9 cellular contexts compared by ENCODE assay signal in the genomic region with DNA sequence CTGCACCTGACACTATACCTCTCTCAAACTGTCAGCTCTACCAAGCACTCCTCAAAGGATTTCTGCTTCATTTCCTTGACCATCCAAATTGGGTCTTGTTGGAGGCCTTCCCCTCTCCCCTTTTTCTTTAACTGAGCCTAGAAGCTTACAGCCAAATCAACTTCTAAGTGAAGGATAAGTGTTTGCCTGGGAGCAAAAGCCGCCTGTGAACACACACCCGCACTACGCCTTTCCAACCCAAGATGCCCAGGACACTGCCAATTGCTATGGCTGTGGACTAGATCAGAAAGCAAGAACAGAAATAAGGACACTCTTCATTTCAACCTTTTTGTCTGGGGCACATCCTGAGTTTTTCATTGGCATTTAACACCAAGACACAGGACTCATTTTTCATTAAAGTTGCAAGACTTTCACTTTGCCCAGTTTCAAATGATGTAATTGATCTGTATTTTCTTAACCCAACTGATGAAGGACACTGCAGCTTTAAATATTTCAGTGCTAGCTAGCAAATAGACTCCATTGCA. TPM values are rescaled to one million over a fixed set of nuclear protein-coding genes. Genes with fewer than 3 reads are reported as not detected.
DNase-seq lines count a peak whose midpoint lies in the region; ATAC-seq, FAIRE-seq and TF ChIP-seq lines count a peak whose summit lies in the region.
"Had no signal": no experiment of that assay in that cellular context is flagged by ENCODE, and none has a peak within 500 bp of the region (broad histone marks: within the 10 kb centered on the region; RNA-seq: fewer than 3 reads in every experiment).

No MANE protein-coding gene starts in this region.

- no peak for DNase-seq in HCT116 (ENCODE audit: low read depth, low spot score)
- no peak for DNase-seq in MCF 10A (ENCODE audit: unreplicated experiment)
- DNase-seq in HepG2 (ENCODE audit: low spot score): no peak
- DNase-seq in smooth muscle cell (lab: John Stamatoyannopoulos, UW; ENCODE audit: unreplicated experiment): no peak
- no peak for DNase-seq in D341Med (ENCODE audit: low spot score)
- DNase-seq in stimulated activated naive B cell treated with anti-CD40 and anti-IgM and Interleukin-4, amounts not matched to agents 10 μg/mL and 1 μg/mL and 100 μg/mL, for 72 hours: no peak
- no peak for DNase-seq in stimulated activated effector memory CD8-positive, alpha-beta T cell treated with anti-CD3 and anti-CD28 coated beads, Interleukin-12 subunit alpha, Interleukin-12 subunit beta, amount 100 ng/mL, for 72 hours (ENCODE audit: low spot score in 2 of 2)
- DNase-seq: activated CD4-positive, CD25-positive, alpha-beta regulatory T cell treated with anti-CD3 and anti-CD28 coated beads, Interleukin-2, amount 50 U/mL, for 72 hours had no signal

- H3K4me1 ChIP-seq in HCT116 (ENCODE audit: control insufficient read depth in 1 of 2, insufficient read depth in 2 of 2, low read length in 2 of 2): peaks cover 7 to 32% of the 10 kb centered on the region in 2 experiments; a peak in 2 of 4 replicates
- peaks cover 44% of the 10 kb centered on the region for H3K4me1 ChIP-seq in HepG2 (ENCODE audit: insufficient read depth, low read length)
- H3K4me1 ChIP-seq in smooth muscle cell (ENCODE audit: low read depth): peaks cover 17% of the 10 kb centered on the region

- H3K4me3 Mint-ChIP-seq in MCF 10A (ENCODE audit: unreplicated experiment): peak overlapping the region; percentile 76
- H3K4me3 Mint-ChIP-seq in stimulated activated naive B cell treated with anti-CD40 and anti-IgM and Interleukin-4, amounts not matched to agents 10 μg/mL and 1 μg/mL and 100 μg/mL, for 72 hours: no peak overlapping the region
- H3K4me3 Mint-ChIP-seq in stimulated activated effector memory CD8-positive, alpha-beta T cell treated with anti-CD3 and anti-CD28 coated beads, Interleukin-12 subunit alpha, Interleukin-12 subunit beta, amount 100 ng/mL, for 72 hours: no peak overlapping the region

- no peaks in the 10 kb centered on the region for H3K9me3 Mint-ChIP-seq in MCF 10A (ENCODE audit: unreplicated experiment)
- H3K9me3 Mint-ChIP-seq in stimulated activated naive B cell treated with anti-CD40 and anti-IgM and Interleukin-4, amounts not matched to agents 10 μg/mL and 1 μg/mL and 100 μg/mL, for 72 hours: no peaks in the 10 kb centered on the region
- H3K9me3 Mint-ChIP-seq in stimulated activated effector memory CD8-positive, alpha-beta T cell treated with anti-CD3 and anti-CD28 coated beads, Interleukin-12 subunit alpha, Interleukin-12 subunit beta, amount 100 ng/mL, for 72 hours: no peaks in the 10 kb centered on the region

- H3K4me2 ChIP-seq in HCT116 (ENCODE audit: low read length) (peak overlapping the region; percentile 63), HepG2 (ENCODE audit: low read depth, low read length) (peak overlapping the region; percentile 83), smooth muscle cell (peak overlapping the region; percentile 92)

- no peak for FAIRE-seq in HepG2 (lab: Jason Lieb, UNC)

- H3F3A ChIP-seq in smooth muscle cell (ENCODE audit: low read depth): peaks cover 6% of the 10 kb centered on the region

- TF ChIP-seq RAD21 in HCT116 (IDR thresholded peaks at IDR 0.05; ENCODE audit: low read depth) (no peak), HepG2 (CRISPR knock-in tag; IDR thresholded peaks at IDR 0.05) (no peak)

- peaks cover 28% of the 10 kb centered on the region for H3K4me1 Mint-ChIP-seq in MCF 10A (ENCODE audit: insufficient read depth, unreplicated experiment)
- H3K4me1 Mint-ChIP-seq in stimulated activated naive B cell treated with anti-CD40 and anti-IgM and Interleukin-4, amounts not matched to agents 10 μg/mL and 1 μg/mL and 100 μg/mL, for 72 hours: peaks cover 15 to 28% of the 10 kb centered on the region in 2 donors
- H3K4me1 Mint-ChIP-seq in stimulated activated effector memory CD8-positive, alpha-beta T cell treated with anti-CD3 and anti-CD28 coated beads, Interleukin-12 subunit alpha, Interleukin-12 subunit beta, amount 100 ng/mL, for 72 hours: peaks cover 56% of the 10 kb centered on the region

- H3K27me3 ChIP-seq in HCT116 (ENCODE audit: insufficient read depth, low read length): no peaks in the 10 kb centered on the region
- H3K27me3 ChIP-seq in HepG2 (ENCODE audit: control insufficient read depth in 1 of 2, insufficient read depth in 2 of 2, low read length in 2 of 2): no peaks in the 10 kb centered on the region
- H3K27me3 ChIP-seq in smooth muscle cell (ENCODE audit: low read depth): peaks cover 13% of the 10 kb centered on the region

- H3K27ac ChIP-seq in HCT116 (ENCODE audit: low read depth, low read length) (no peak overlapping the region), HepG2 (ENCODE audit: extremely low read length, insufficient read depth, low read length) (no peak overlapping the region), smooth muscle cell (ENCODE audit: low read depth) (no peak overlapping the region)

- intact Hi-C loops in HCT116 (cut with micrococcal nuclease): no loop called here
- intact Hi-C loops in MCF 10A (cut with micrococcal nuclease): loop anchor here (1.0 to 5.0 kb wide), 3 partner anchors 27 to 151 kb away; no protein-coding TSS in a partner anchor
- intact Hi-C loops in HepG2 (cut with micrococcal nuclease; ENCODE audit: unreplicated experiment): no loop called here

- no peaks in the 10 kb centered on the region for H3K27me3 Mint-ChIP-seq in MCF 10A (ENCODE audit: insufficient read depth, unreplicated experiment)
- no peaks in the 10 kb centered on the region for H3K27me3 Mint-ChIP-seq in stimulated activated naive B cell treated with anti-CD40 and anti-IgM and Interleukin-4, amounts not matched to agents 10 μg/mL and 1 μg/mL and 100 μg/mL, for 72 hours

- H4K20me1 ChIP-seq in HCT116 (ENCODE audit: insufficient read depth) (no peaks in the 10 kb centered on the region), HepG2 (ENCODE audit: insufficient read depth, low read length) (no peaks in the 10 kb centered on the region), smooth muscle cell (ENCODE audit: low read depth) (no peaks in the 10 kb centered on the region)

- TF ChIP-seq CTCF in HCT116 (IDR thresholded peaks at IDR 0.05 in 2 of 3, conservative IDR thresholded peaks at IDR 0.05 in 1 of 3; ENCODE audit: borderline replicate concordance in 1 of 3, insufficient read depth in 1 of 3, low read depth in 2 of 3, low read length in 2 of 3) (no peak), MCF 10A (IDR thresholded peaks at IDR 0.05; ENCODE audit: unreplicated experiment) (no peak), HepG2 (CRISPR knock-in tag; IDR thresholded peaks at IDR 0.05) (no peak), smooth muscle cell (IDR thresholded peaks at IDR 0.05; ENCODE audit: borderline replicate concordance, insufficient read depth, poor library complexity, severe bottlenecking) (no peak)

- H3K9ac ChIP-seq in HCT116 (ENCODE audit: low read length): no peak overlapping the region
- H3K9ac ChIP-seq in HepG2 (ENCODE audit: insufficient read depth, low read depth, low read length): peak overlapping the region; percentile 80; the same call in 1 of the 2 replicates
- H3K9ac ChIP-seq in smooth muscle cell (ENCODE audit: low read depth): no peak overlapping the region

- POLR2A ChIA-PET in HCT116 (lab: Charles Lee) (no interaction called here), MCF 10A (lab: Yijun Ruan, JAX) (interaction anchor here (0.6 to 11.1 kb wide), 29 partner anchors 9 to 1226 kb away, joined by 3 to 371 read pairs (median 5); partner anchors contain the start of genes CPEB3 and MARCHF5), HepG2 (lab: Yijun Ruan, JAX) (interaction anchor here (0.7 to 5.0 kb wide), 5 partner anchors 53 to 213 kb away, joined by 3 to 47 read pairs (median 3); partner anchors contain the start of genes CPEB3 and MARCHF5)

- peak overlapping the region; percentile 88 for H3K27ac Mint-ChIP-seq in MCF 10A (ENCODE audit: low read depth, unreplicated experiment)
- no peak overlapping the region for H3K27ac Mint-ChIP-seq in stimulated activated naive B cell treated with anti-CD40 and anti-IgM and Interleukin-4, amounts not matched to agents 10 μg/mL and 1 μg/mL and 100 μg/mL, for 72 hours
- H3K27ac Mint-ChIP-seq in stimulated activated effector memory CD8-positive, alpha-beta T cell treated with anti-CD3 and anti-CD28 coated beads, Interleukin-12 subunit alpha, Interleukin-12 subunit beta, amount 100 ng/mL, for 72 hours: no peak overlapping the region

- CTCF ChIA-PET in HCT116 (lab: Charles Lee): no interaction called here
- CTCF ChIA-PET in MCF 10A (lab: Yijun Ruan, JAX): interaction anchor here (0.7 to 2.8 kb wide), 6 partner anchors 16 to 113 kb away, joined by 3 to 12 read pairs (median 4); partner anchors contain the start of genes CPEB3 and MARCHF5
- CTCF ChIA-PET in HepG2 (lab: Yijun Ruan, JAX; ENCODE audit: low intra/inter-chr PET ratio, low total read pairs): no interaction called here

- H3K9me3 ChIP-seq in HCT116 (ENCODE audit: control insufficient read depth in 1 of 2, insufficient read depth in 1 of 2, low read depth in 1 of 2, low read length in 2 of 2) (no peaks in the 10 kb centered on the region), HepG2 (ENCODE audit: low read length) (no peaks in the 10 kb centered on the region), smooth muscle cell (replicated peaks; ENCODE audit: low read depth) (no peaks in the 10 kb centered on the region)

- no peak overlapping the region for H3K4me3 ChIP-seq in HCT116 (replicated peaks in 1 of 2; ENCODE audit: low read depth in 1 of 2, low read length in 2 of 2)
- H3K4me3 ChIP-seq in HepG2 (replicated peaks in 1 of 3; ENCODE audit: insufficient read depth in 1 of 3, low read depth in 2 of 3, low read length in 3 of 3): peak overlapping the region; percentile 78 to 91 (median 89); a peak in 5 of 6 replicates
- H3K4me3 ChIP-seq in smooth muscle cell: peak overlapping the region; percentile 68

- 92% methylated on average over 3 of the region's 3 CpGs for whole genome bisulfite sequencing in HepG2 (ENCODE audit: low lambda C conversion rate)
- WGBS in smooth muscle cell (ENCODE audit: low lambda C conversion rate): 98% methylated on average over 3 of the region's 3 CpGs

- no peaks in the 10 kb centered on the region for H3K9me2 ChIP-seq in HCT116 (ENCODE audit: insufficient read depth)

- no peak for TF ChIP-seq EP300 in HepG2 (IDR thresholded peaks at IDR 0.05; ENCODE audit: low read depth in 2 of 2, low read length in 2 of 2)
- no peak for TF ChIP-seq EP300 in HepG2 (CRISPR knock-in tag; IDR thresholded peaks at IDR 0.05; ENCODE audit: borderline replicate concordance)

- H2AFZ ChIP-seq in HCT116 (ENCODE audit: low read depth, low read length, poor library complexity, severe bottlenecking) (no peak overlapping the region), HepG2 (ENCODE audit: low read length) (no peak overlapping the region), smooth muscle cell (ENCODE audit: low read depth) (no peak overlapping the region)

- H3K36me3 ChIP-seq in HCT116 (ENCODE audit: control insufficient read depth in 1 of 2, insufficient read depth in 2 of 2, low read length in 2 of 2) (no peaks in the 10 kb centered on the region), HepG2 (replicated peaks in 1 of 2; ENCODE audit: control insufficient read depth in 1 of 2, insufficient read depth in 2 of 2, low read length in 2 of 2) (no peaks in the 10 kb centered on the region; a peak in 2 of 5 replicates), smooth muscle cell (ENCODE audit: low read depth) (no peaks in the 10 kb centered on the region)

- RAD21 ChIA-PET in HCT116 (lab: Charles Lee; ENCODE audit: low non-redundant PET in 1 of 2, low total read pairs in 2 of 2, uncharacterized antibody in 2 of 2, unreplicated experiment in 2 of 2): no interaction called here

- TF ChIP-seq POLR2A in HCT116 (IDR thresholded peaks at IDR 0.05; ENCODE audit: borderline replicate concordance, extremely low read depth, insufficient read depth, insufficient read length) (no peak), HepG2 (IDR thresholded peaks at IDR 0.05; ENCODE audit: insufficient read depth in 1 of 2, low read depth in 2 of 2, low read length in 2 of 2) (no peak)

- H3K79me2 ChIP-seq in HCT116 (ENCODE audit: insufficient read depth, low read length) (no peaks in the 10 kb centered on the region), HepG2 (ENCODE audit: insufficient read depth, low read length) (no peaks in the 10 kb centered on the region), smooth muscle cell (ENCODE audit: low read depth) (no peaks in the 10 kb centered on the region)

- ATAC-seq in HCT116 (no peak), HepG2 (no peak), GM21619 (IDR thresholded peaks at IDR 0.05; ENCODE audit: unreplicated experiment) (no peak)
- no peak for ATAC-seq in stimulated activated naive B cell treated with anti-CD40 and anti-IgM and Interleukin-4, amounts not matched to agents 10 μg/mL and 1 μg/mL and 100 μg/mL, for 72 hours (replicated peaks)
- ATAC-seq in stimulated activated effector memory CD8-positive, alpha-beta T cell treated with anti-CD3 and anti-CD28 coated beads, Interleukin-12 subunit alpha, Interleukin-12 subunit beta, amount 100 ng/mL, for 72 hours: no peak

- BruUV-seq in HCT116 (replicated peaks; lab: Mats Ljungman, UMichigan): TSS peak; percentile 40
- BruUV-seq in MCF 10A (replicated peaks; lab: Mats Ljungman, UMichigan): TSS peak; percentile 73
- TSS peak; percentile 40 for BruUV-seq in HepG2 (replicated peaks; lab: Mats Ljungman, UMichigan)

- H3K36me3 Mint-ChIP-seq in MCF 10A (ENCODE audit: insufficient read depth, unreplicated experiment): peaks cover 10% of the 10 kb centered on the region
- H3K36me3 Mint-ChIP-seq in stimulated activated naive B cell treated with anti-CD40 and anti-IgM and Interleukin-4, amounts not matched to agents 10 μg/mL and 1 μg/mL and 100 μg/mL, for 72 hours: peaks cover 9 to 18% of the 10 kb centered on the region in 2 donors
- peaks cover 24% of the 10 kb centered on the region for H3K36me3 Mint-ChIP-seq in stimulated activated effector memory CD8-positive, alpha-beta T cell treated with anti-CD3 and anti-CD28 coated beads, Interleukin-12 subunit alpha, Interleukin-12 subunit beta, amount 100 ng/mL, for 72 hours

- in situ Hi-C loops in HepG2 (cut with HindIII; ENCODE audit: extremely low pct_ligation_motif_present, low pct_unique_long_range_greater_than_20kb): no loop called here

RNA-seq across cellular contexts. Expression of gene CPEB3, which starts 52.8 kb away (rescaled TPM):
- total RNA-seq in HCT116 (2021; ENCODE audit: unreplicated experiment): 3.0 TPM
- polyA plus RNA-seq in HCT116 (2012): 0.88 and 1.2 TPM in 2 replicates
- total RNA-seq in MCF 10A (2022): 2.8 and 4.2 TPM in 2 replicates
- total RNA-seq in HepG2 (2016; rRNA removed; fragmentation: Illumina TruSeq; extraction: Trizol): 0.66 and 0.88 TPM in 2 replicates
- 0.30 and 0.35 TPM in 2 replicates for total RNA-seq in HepG2 (2016; cell fraction: cytosol; rRNA removed; fragmentation: Illumina TruSeq; extraction: Trizol; ENCODE audit: low read depth)
- 0.48 and 0.65 TPM in 2 replicates for total RNA-seq in HepG2 (2016; cell fraction: insoluble cytoplasmic fraction; rRNA removed; fragmentation: Illumina TruSeq; extraction: Trizol)
- total RNA-seq in HepG2 (2016; cell fraction: membrane; rRNA removed; fragmentation: Illumina TruSeq; extraction: Trizol): 0.28 and 0.31 TPM in 2 replicates
- total RNA-seq in HepG2 (2016; cell fraction: nucleus; rRNA removed; fragmentation: Illumina TruSeq; extraction: Trizol): 1.1 TPM in 2 replicates
- 0.67 and 0.70 TPM in 2 replicates for polyA plus RNA-seq in HepG2 (2011; rRNA removed)
- polyA plus RNA-seq in HepG2 (2011; cell fraction: cytosol; rRNA removed): 0.31 and 0.51 TPM in 2 replicates
- 2.0 and 2.3 TPM in 2 replicates for polyA plus RNA-seq in HepG2 (2011; cell fraction: nucleus; rRNA removed)
- 1.3 and 1.8 TPM in 2 replicates for polyA plus RNA-seq in HepG2 (2012)
- polyA plus RNA-seq in HepG2 (2016; cell fraction: cytosol; fragmentation: Illumina TruSeq; extraction: Trizol; ENCODE audit: low read depth): 0.01 TPM in 1 of 2 replicates, not detected in the other
- polyA plus RNA-seq in HepG2 (2016; cell fraction: insoluble cytoplasmic fraction; fragmentation: Illumina TruSeq; extraction: Trizol; ENCODE audit: low read depth): 0.78 and 0.79 TPM in 2 replicates
- polyA plus RNA-seq in HepG2 (2016; cell fraction: membrane; fragmentation: Illumina TruSeq; extraction: Trizol; ENCODE audit: low read depth): 0.10 and 0.11 TPM in 2 replicates
- 1.2 and 1.6 TPM in 2 replicates for polyA plus RNA-seq in HepG2 (2016; cell fraction: nucleus; fragmentation: Illumina TruSeq; extraction: Trizol; ENCODE audit: insufficient read depth, low read depth)
- 2.5 and 2.8 TPM in 2 replicates for polyA minus RNA-seq in HepG2 (2011; rRNA and poly(A)+ RNA removed; ENCODE audit: low replicate concordance)
- 1.3 and 1.8 TPM in 2 replicates for polyA minus RNA-seq in HepG2 (2011; cell fraction: cytosol; rRNA and poly(A)+ RNA removed)
- 4.7 and 4.8 TPM in 2 replicates for polyA minus RNA-seq in HepG2 (2011; cell fraction: nucleus; rRNA and poly(A)+ RNA removed)
- 0.49 and 0.67 TPM in 2 replicates for total RNA-seq in smooth muscle cell
- 0.46 and 1.1 TPM in 2 replicates for polyA plus RNA-seq in smooth muscle cell

RNA-seq across cellular contexts. Expression of gene MARCHF5, which starts 52.8 kb away (rescaled TPM):
- total RNA-seq in HCT116 (2021; ENCODE audit: unreplicated experiment): 59.1 TPM
- polyA plus RNA-seq in HCT116 (2012): 41.2 and 45.6 TPM in 2 replicates
- total RNA-seq in MCF 10A (2022): 52.1 and 53.1 TPM in 2 replicates
- total RNA-seq in HepG2 (2016; rRNA removed; fragmentation: Illumina TruSeq; extraction: Trizol): 21.0 and 34.7 TPM in 2 replicates
- 3.3 TPM in 2 replicates for total RNA-seq in HepG2 (2016; cell fraction: cytosol; rRNA removed; fragmentation: Illumina TruSeq; extraction: Trizol; ENCODE audit: low read depth)
- 19.7 and 32.2 TPM in 2 replicates for total RNA-seq in HepG2 (2016; cell fraction: insoluble cytoplasmic fraction; rRNA removed; fragmentation: Illumina TruSeq; extraction: Trizol)
- total RNA-seq in HepG2 (2016; cell fraction: membrane; rRNA removed; fragmentation: Illumina TruSeq; extraction: Trizol): 9.9 and 11.9 TPM in 2 replicates
- 16.5 and 17.8 TPM in 2 replicates for total RNA-seq in HepG2 (2016; cell fraction: nucleus; rRNA removed; fragmentation: Illumina TruSeq; extraction: Trizol)
- polyA plus RNA-seq in HepG2 (2011; rRNA removed): 18.6 and 19.4 TPM in 2 replicates
- 10.8 and 16.2 TPM in 2 replicates for polyA plus RNA-seq in HepG2 (2011; cell fraction: cytosol; rRNA removed)
- polyA plus RNA-seq in HepG2 (2011; cell fraction: nucleus; rRNA removed): 23.2 and 32.1 TPM in 2 replicates
- 44.4 and 46.6 TPM in 2 replicates for polyA plus RNA-seq in HepG2 (2012)
- polyA plus RNA-seq in HepG2 (2016; cell fraction: cytosol; fragmentation: Illumina TruSeq; extraction: Trizol; ENCODE audit: low read depth): 4.4 and 4.6 TPM in 2 replicates
- polyA plus RNA-seq in HepG2 (2016; cell fraction: insoluble cytoplasmic fraction; fragmentation: Illumina TruSeq; extraction: Trizol; ENCODE audit: low read depth): 37.6 and 41.9 TPM in 2 replicates
- 8.6 and 11.3 TPM in 2 replicates for polyA plus RNA-seq in HepG2 (2016; cell fraction: membrane; fragmentation: Illumina TruSeq; extraction: Trizol; ENCODE audit: low read depth)
- 27.4 and 27.8 TPM in 2 replicates for polyA plus RNA-seq in HepG2 (2016; cell fraction: nucleus; fragmentation: Illumina TruSeq; extraction: Trizol; ENCODE audit: insufficient read depth, low read depth)
- polyA minus RNA-seq in HepG2 (2011; rRNA and poly(A)+ RNA removed; ENCODE audit: low replicate concordance): 4.2 and 9.1 TPM in 2 replicates
- polyA minus RNA-seq in HepG2 (2011; cell fraction: cytosol; rRNA and poly(A)+ RNA removed): 8.9 and 10.0 TPM in 2 replicates
- polyA minus RNA-seq in HepG2 (2011; cell fraction: nucleus; rRNA and poly(A)+ RNA removed): 23.0 and 32.8 TPM in 2 replicates
- 19.6 and 23.4 TPM in 2 replicates for total RNA-seq in smooth muscle cell
- polyA plus RNA-seq in smooth muscle cell: 41.9 and 46.8 TPM in 2 replicates

Comparison
In these comparisons a context has a peak if more than half of its experiments do, and no peak if none do; other contexts are left out.
1. H3K4me3 ChIP-seq: peak in HepG2 (3 of 3) and smooth muscle cell (single experiment); none in HCT116 (0 of 2).
2. Of the 20 proteins assayed by ChIP-seq in both HepG2 and HCT116: peak only in HepG2: ZBTB33; only in HCT116: none; in both: none; in neither: 19.
3. Peak in every context shown above with its lines, with median percentiles within 50 percentile points of each other: H3K4me2 ChIP-seq.